ENCODE assay signal across 8 cellular contexts in the genomic region with DNA sequence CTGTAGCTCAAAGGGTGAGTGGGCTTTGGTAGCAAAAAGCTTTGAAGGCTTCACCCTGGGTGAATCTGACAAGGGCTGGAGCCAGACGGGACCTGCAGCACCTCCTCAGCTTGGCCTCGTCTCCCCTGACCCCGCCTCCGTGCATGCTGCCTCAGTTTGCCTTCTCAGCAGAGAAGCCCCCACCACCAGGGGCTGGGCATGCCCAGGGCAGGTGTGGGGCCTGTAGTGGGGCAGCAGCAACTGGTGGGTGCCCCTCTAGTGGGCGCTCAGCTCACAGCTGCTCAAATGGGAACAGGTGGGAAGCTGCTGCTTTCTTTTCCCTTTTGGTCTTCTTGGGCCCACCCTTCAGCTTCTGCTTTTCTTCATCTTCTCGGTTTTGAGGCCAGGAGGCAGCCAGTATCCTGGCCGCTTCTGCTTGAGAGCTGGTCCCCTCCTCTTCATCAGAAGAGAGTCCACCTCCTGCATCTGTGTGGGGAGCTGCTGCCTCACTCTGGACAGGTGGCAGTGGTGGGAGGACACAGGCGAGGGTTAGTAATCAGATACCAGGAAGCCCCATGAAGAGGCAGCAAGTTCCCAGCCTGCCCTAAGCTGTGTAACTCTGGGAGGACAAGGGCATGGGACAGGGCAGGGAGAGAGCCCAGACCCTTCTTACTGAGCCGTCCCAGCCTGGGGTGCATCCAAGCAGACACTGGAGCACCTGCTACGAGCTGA. TPM values are rescaled to one million over a fixed set of nuclear protein-coding genes. Genes with fewer than 3 reads are reported as not detected.
A peak's percentile ranks its signal among the peaks of the same experiment; 100 is the strongest.
DNase-seq lines count a peak whose midpoint lies in the region; ATAC-seq lines count a peak whose summit lies in the region.

No MANE protein-coding gene starts in this region.

- H3K27me3 ChIP-seq in layer of hippocampus (ENCODE audit: control insufficient read depth, insufficient read depth, low read length): no peaks in the 10 kb centered on the region

- no peaks in the 10 kb centered on the region for H3K9me3 Mint-ChIP-seq in activated T-helper 2 cell treated with anti-CD3 and anti-CD28 coated beads, Interferon-gamma antibody, Interleukin-2, Interleukin-4, amounts not matched to agents 10 μg/mL and 5 μg/mL and 100 μg/mL, durations not matched to agents 14 hours and 24 hours and 36 hours

- H3K36me3 Mint-ChIP-seq in activated T-helper 2 cell treated with anti-CD3 and anti-CD28 coated beads, Interferon-gamma antibody, Interleukin-2, Interleukin-4, amounts not matched to agents 10 μg/mL and 5 μg/mL and 100 μg/mL, durations not matched to agents 14 hours and 24 hours and 36 hours (ENCODE audit: low read depth): peaks cover 50% of the 10 kb centered on the region

- peak overlapping the region; percentile 59 for H3K27ac ChIP-seq in layer of hippocampus (ENCODE audit: low read depth, low read length)
- peak overlapping the region; percentile 16 for H3K27ac ChIP-seq in substantia nigra (ENCODE audit: low read depth, low read length, poor library complexity, severe bottlenecking)

- H3K27me3 Mint-ChIP-seq in activated T-helper 2 cell treated with anti-CD3 and anti-CD28 coated beads, Interferon-gamma antibody, Interleukin-2, Interleukin-4, amounts not matched to agents 10 μg/mL and 5 μg/mL and 100 μg/mL, durations not matched to agents 14 hours and 24 hours and 36 hours (ENCODE audit: low read depth): no peaks in the 10 kb centered on the region

- H3K4me1 Mint-ChIP-seq in activated T-helper 2 cell treated with anti-CD3 and anti-CD28 coated beads, Interferon-gamma antibody, Interleukin-2, Interleukin-4, amounts not matched to agents 10 μg/mL and 5 μg/mL and 100 μg/mL, durations not matched to agents 14 hours and 24 hours and 36 hours (ENCODE audit: low read depth): peaks cover 29% of the 10 kb centered on the region

- no peak for ATAC-seq in GM19397 (IDR thresholded peaks at IDR 0.05; ENCODE audit: unreplicated experiment)

- peak; percentile 7 for DNase-seq in activated CD4-positive, alpha-beta T cell treated with anti-CD3 and anti-CD28 coated beads for 1 hour
- DNase-seq in activated CD4-positive, alpha-beta T cell treated with anti-CD3 and anti-CD28 coated beads for 48 hours: no peak
- DNase-seq in activated T-helper 2 cell treated with anti-CD3 and anti-CD28 coated beads, Interferon-gamma antibody, Interleukin-2, Interleukin-4, amounts not matched to agents 10 μg/mL and 5 μg/mL and 100 μg/mL, durations not matched to agents 14 hours and 24 hours and 36 hours (ENCODE audit: low spot score): no peak
- DNase-seq in substantia nigra (lab: John Stamatoyannopoulos, UW) (no peak), NCI-H1436 (lab: John Stamatoyannopoulos, UW) (no peak)
- DNase-seq in stimulated activated naive CD4-positive, alpha-beta T cell (lab: John Stamatoyannopoulos, UW): no peak

- H3K4me3 Mint-ChIP-seq in activated T-helper 2 cell treated with anti-CD3 and anti-CD28 coated beads, Interferon-gamma antibody, Interleukin-2, Interleukin-4, amounts not matched to agents 10 μg/mL and 5 μg/mL and 100 μg/mL, durations not matched to agents 14 hours and 24 hours and 36 hours (ENCODE audit: low read depth): no peak overlapping the region

- intact Hi-C loops in activated T-helper 2 cell treated with anti-CD3 and anti-CD28 coated beads, Interferon-gamma antibody, Interleukin-2, Interleukin-4, amounts not matched to agents 10 μg/mL and 5 μg/mL and 100 μg/mL, durations not matched to agents 14 hours and 24 hours and 36 hours (cut with micrococcal nuclease): no loop called here

- peak overlapping the region; percentile 40 for H3K27ac Mint-ChIP-seq in activated T-helper 2 cell treated with anti-CD3 and anti-CD28 coated beads, Interferon-gamma antibody, Interleukin-2, Interleukin-4, amounts not matched to agents 10 μg/mL and 5 μg/mL and 100 μg/mL, durations not matched to agents 14 hours and 24 hours and 36 hours

RNA-seq across cellular contexts. Expression of gene TMEM43, which starts 21.0 kb away (rescaled TPM):
- 36.7 and 39.2 TPM in 2 replicates for total RNA-seq in activated T-helper 2 cell treated with anti-CD3 and anti-CD28 coated beads, Interferon-gamma antibody, Interleukin-2, Interleukin-4, amounts not matched to agents 10 μg/mL and 5 μg/mL and 100 μg/mL, durations not matched to agents 14 hours and 24 hours and 36 hours

RNA-seq across cellular contexts. Expression of gene CHCHD4, which starts 21.2 kb away (rescaled TPM):
- total RNA-seq in activated T-helper 2 cell treated with anti-CD3 and anti-CD28 coated beads, Interferon-gamma antibody, Interleukin-2, Interleukin-4, amounts not matched to agents 10 μg/mL and 5 μg/mL and 100 μg/mL, durations not matched to agents 14 hours and 24 hours and 36 hours: 24.8 and 25.0 TPM in 2 replicates

RNA-seq across cellular contexts. Expression of gene XPC, which starts 32.6 kb away (rescaled TPM):
- 31.4 and 33.2 TPM in 2 replicates for total RNA-seq in activated T-helper 2 cell treated with anti-CD3 and anti-CD28 coated beads, Interferon-gamma antibody, Interleukin-2, Interleukin-4, amounts not matched to agents 10 μg/mL and 5 μg/mL and 100 μg/mL, durations not matched to agents 14 hours and 24 hours and 36 hours

RNA-seq across cellular contexts. Expression of gene LSM3, which starts 32.8 kb away (rescaled TPM):
- total RNA-seq in activated T-helper 2 cell treated with anti-CD3 and anti-CD28 coated beads, Interferon-gamma antibody, Interleukin-2, Interleukin-4, amounts not matched to agents 10 μg/mL and 5 μg/mL and 100 μg/mL, durations not matched to agents 14 hours and 24 hours and 36 hours: 15.1 and 18.3 TPM in 2 replicates
